1 cellular context compared by ENCODE assay signal in the genomic region with DNA sequence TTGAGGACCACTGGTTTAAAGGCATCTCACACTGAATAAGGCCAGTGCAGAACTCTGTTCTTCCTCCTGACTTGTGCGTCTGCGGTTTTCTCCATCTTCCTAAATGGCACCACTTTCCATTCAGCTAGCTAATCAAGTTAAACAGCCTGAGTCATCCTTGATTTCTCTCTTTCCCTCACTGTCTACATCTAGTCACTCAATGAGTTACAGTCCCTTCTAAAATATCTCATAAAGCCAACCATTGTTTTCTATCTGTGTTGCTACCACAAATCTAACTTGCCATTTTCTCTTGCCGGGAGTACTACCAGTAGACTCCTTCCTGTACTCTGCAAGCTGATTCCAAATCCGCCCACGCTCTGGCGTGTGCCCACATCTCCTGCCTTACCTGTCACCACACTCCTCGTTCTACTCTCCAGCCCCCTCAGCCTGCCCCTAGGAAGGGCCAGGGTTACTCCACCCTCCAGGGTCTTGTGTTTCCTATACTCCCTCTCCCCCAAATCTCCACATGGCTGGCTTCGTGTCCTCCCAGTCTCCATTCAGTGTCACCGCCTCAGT.
TF ChIP-seq lines count a peak whose summit lies in the region.

No MANE protein-coding gene starts in this region.

TF ChIP-seq in GM23338, 12 proteins besides CTCF, POLR2A, EP300 and RAD21:
- TF ChIP-seq, protein P1, sequence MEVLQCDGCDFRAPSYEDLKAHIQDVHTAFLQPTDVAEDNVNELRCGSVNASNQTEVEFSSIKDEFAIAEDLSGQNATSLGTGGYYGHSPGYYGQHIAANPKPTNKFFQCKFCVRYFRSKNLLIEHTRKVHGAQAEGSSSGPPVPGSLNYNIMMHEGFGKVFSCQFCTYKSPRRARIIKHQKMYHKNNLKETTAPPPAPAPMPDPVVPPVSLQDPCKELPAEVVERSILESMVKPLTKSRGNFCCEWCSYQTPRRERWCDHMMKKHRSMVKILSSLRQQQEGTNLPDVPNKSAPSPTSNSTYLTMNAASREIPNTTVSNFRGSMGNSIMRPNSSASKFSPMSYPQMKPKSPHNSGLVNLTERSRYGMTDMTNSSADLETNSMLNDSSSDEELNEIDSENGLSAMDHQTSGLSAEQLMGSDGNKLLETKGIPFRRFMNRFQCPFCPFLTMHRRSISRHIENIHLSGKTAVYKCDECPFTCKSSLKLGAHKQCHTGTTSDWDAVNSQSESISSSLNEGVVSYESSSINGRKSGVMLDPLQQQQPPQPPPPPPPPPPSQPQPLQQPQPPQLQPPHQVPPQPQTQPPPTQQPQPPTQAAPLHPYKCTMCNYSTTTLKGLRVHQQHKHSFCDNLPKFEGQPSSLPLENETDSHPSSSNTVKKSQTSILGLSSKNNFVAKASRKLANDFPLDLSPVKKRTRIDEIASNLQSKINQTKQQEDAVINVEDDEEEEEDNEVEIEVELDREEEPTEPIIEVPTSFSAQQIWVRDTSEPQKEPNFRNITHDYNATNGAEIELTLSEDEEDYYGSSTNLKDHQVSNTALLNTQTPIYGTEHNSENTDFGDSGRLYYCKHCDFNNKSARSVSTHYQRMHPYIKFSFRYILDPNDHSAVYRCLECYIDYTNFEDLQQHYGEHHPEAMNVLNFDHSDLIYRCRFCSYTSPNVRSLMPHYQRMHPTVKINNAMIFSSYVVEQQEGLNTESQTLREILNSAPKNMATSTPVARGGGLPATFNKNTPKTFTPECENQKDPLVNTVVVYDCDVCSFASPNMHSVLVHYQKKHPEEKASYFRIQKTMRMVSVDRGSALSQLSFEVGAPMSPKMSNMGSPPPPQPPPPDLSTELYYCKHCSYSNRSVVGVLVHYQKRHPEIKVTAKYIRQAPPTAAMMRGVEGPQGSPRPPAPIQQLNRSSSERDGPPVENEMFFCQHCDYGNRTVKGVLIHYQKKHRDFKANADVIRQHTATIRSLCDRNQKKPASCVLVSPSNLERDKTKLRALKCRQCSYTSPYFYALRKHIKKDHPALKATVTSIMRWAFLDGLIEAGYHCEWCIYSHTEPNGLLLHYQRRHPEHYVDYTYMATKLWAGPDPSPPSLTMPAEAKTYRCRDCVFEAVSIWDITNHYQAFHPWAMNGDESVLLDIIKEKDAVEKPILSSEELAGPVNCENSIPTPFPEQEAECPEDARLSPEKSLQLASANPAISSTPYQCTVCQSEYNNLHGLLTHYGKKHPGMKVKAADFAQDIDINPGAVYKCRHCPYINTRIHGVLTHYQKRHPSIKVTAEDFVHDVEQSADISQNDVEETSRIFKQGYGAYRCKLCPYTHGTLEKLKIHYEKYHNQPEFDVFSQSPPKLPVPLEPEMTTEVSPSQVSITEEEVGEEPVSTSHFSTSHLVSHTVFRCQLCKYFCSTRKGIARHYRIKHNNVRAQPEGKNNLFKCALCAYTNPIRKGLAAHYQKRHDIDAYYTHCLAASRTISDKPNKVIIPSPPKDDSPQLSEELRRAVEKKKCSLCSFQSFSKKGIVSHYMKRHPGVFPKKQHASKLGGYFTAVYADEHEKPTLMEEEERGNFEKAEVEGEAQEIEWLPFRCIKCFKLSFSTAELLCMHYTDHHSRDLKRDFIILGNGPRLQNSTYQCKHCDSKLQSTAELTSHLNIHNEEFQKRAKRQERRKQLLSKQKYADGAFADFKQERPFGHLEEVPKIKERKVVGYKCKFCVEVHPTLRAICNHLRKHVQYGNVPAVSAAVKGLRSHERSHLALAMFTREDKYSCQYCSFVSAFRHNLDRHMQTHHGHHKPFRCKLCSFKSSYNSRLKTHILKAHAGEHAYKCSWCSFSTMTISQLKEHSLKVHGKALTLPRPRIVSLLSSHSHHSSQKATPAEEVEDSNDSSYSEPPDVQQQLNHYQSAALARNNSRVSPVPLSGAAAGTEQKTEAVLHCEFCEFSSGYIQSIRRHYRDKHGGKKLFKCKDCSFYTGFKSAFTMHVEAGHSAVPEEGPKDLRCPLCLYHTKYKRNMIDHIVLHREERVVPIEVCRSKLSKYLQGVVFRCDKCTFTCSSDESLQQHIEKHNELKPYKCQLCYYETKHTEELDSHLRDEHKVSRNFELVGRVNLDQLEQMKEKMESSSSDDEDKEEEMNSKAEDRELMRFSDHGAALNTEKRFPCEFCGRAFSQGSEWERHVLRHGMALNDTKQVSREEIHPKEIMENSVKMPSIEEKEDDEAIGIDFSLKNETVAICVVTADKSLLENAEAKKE (CRISPR knock-in tag; IDR thresholded peaks at IDR 0.05), result no peak
- TF ChIP-seq, protein P2, sequence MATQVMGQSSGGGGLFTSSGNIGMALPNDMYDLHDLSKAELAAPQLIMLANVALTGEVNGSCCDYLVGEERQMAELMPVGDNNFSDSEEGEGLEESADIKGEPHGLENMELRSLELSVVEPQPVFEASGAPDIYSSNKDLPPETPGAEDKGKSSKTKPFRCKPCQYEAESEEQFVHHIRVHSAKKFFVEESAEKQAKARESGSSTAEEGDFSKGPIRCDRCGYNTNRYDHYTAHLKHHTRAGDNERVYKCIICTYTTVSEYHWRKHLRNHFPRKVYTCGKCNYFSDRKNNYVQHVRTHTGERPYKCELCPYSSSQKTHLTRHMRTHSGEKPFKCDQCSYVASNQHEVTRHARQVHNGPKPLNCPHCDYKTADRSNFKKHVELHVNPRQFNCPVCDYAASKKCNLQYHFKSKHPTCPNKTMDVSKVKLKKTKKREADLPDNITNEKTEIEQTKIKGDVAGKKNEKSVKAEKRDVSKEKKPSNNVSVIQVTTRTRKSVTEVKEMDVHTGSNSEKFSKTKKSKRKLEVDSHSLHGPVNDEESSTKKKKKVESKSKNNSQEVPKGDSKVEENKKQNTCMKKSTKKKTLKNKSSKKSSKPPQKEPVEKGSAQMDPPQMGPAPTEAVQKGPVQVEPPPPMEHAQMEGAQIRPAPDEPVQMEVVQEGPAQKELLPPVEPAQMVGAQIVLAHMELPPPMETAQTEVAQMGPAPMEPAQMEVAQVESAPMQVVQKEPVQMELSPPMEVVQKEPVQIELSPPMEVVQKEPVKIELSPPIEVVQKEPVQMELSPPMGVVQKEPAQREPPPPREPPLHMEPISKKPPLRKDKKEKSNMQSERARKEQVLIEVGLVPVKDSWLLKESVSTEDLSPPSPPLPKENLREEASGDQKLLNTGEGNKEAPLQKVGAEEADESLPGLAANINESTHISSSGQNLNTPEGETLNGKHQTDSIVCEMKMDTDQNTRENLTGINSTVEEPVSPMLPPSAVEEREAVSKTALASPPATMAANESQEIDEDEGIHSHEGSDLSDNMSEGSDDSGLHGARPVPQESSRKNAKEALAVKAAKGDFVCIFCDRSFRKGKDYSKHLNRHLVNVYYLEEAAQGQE (IDR thresholded peaks at IDR 0.05; ENCODE audit: unreplicated experiment), result no peak
- no peak for TF ChIP-seq CREB1 (CRISPR knock-in tag; IDR thresholded peaks at IDR 0.05; ENCODE audit: low read depth)
